In the genomic region with DNA sequence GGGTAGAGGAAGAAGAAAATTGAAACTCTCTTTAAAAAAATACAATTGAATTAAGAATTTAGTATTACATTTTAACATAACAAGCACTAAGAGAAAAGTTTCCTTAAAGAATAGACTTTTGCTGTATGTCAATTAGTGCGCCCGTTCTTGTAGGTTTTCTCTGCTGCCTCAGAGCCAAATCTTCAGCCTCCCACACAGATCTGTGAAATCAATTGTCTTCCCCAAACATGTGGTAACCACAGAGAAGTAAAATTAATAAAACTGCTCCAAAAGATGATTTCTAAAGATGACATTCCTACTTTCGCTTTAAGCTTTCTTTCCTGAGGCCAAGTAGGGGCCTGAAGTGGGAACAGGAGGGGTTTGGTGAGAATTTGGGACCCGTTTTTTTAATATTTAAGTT, we compare ENCODE assay signal across 15 cellular contexts.
DNase-seq lines count a peak whose midpoint lies in the region; ATAC-seq and TF ChIP-seq lines count a peak whose summit lies in the region.
"Had no signal": no experiment of that assay in that cellular context is flagged by ENCODE, and none has a peak within 500 bp of the region (broad histone marks: within the 10 kb centered on the region; RNA-seq: fewer than 3 reads in every experiment).

No MANE protein-coding gene starts in this region.

- TF ChIP-seq EP300 in esophagus muscularis mucosa (IDR thresholded peaks at IDR 0.05): no peak

- no peak overlapping the region for H3K9ac ChIP-seq in Karpas-422 (ENCODE audit: low read length)
- peak overlapping the region; percentile 49 for H3K9ac ChIP-seq in adipocyte (ENCODE audit: low read length)
- no peak overlapping the region for H3K9ac ChIP-seq in PC-3 (ENCODE audit: low read length)

- peak overlapping the region; percentile 20 to 27 for H3K4me3 Mint-ChIP-seq in activated T-cell treated with anti-CD3 and anti-CD28 coated beads, Interleukin-2, amount 50 U/mL, for 72 hours
- peak overlapping the region; percentile 36 for H3K4me3 Mint-ChIP-seq in stimulated activated effector memory CD8-positive, alpha-beta T cell treated with anti-CD3 and anti-CD28 coated beads, Interleukin-12 subunit alpha, Interleukin-12 subunit beta, amount 100 ng/mL, for 72 hours

- TF ChIP-seq CTCF in esophagus muscularis mucosa (IDR thresholded peaks at IDR 0.05): no peak
- no peak for TF ChIP-seq CTCF in PC-3 (conservative IDR thresholded peaks at IDR 0.05; ENCODE audit: low read depth, low read length)

- BruUV-seq in PC-3 (replicated peaks; lab: Mats Ljungman, UMichigan): no TSS peak

- H3K27ac Mint-ChIP-seq in activated T-cell treated with anti-CD3 and anti-CD28 coated beads, Interleukin-2, amount 50 U/mL, for 72 hours: no peak overlapping the region
- H3K27ac Mint-ChIP-seq in stimulated activated effector memory CD8-positive, alpha-beta T cell treated with anti-CD3 and anti-CD28 coated beads, Interleukin-12 subunit alpha, Interleukin-12 subunit beta, amount 100 ng/mL, for 72 hours: peak overlapping the region; percentile 52

- WGBS in esophagus muscularis mucosa: 58% methylated on average over 4 of the region's 4 CpGs

- no peaks in the 10 kb centered on the region for H3K27me3 Mint-ChIP-seq in activated T-cell treated with anti-CD3 and anti-CD28 coated beads, Interleukin-2, amount 50 U/mL, for 72 hours (ENCODE audit: low read depth)

- ATAC-seq in activated T-cell treated with anti-CD3 and anti-CD28 coated beads, Interleukin-2, amount 50 U/mL, for 72 hours (replicated peaks in 1 of 2): no peak
- no peak for ATAC-seq in stimulated activated effector memory CD8-positive, alpha-beta T cell treated with anti-CD3 and anti-CD28 coated beads, Interleukin-12 subunit alpha, Interleukin-12 subunit beta, amount 100 ng/mL, for 72 hours
- ATAC-seq in HG03097 (IDR thresholded peaks at IDR 0.05; ENCODE audit: low FRiP score, unreplicated experiment) (no peak), PC-3 (no peak)
- ATAC-seq: gastroesophageal sphincter had no signal

- H3K36me3 Mint-ChIP-seq in activated T-cell treated with anti-CD3 and anti-CD28 coated beads, Interleukin-2, amount 50 U/mL, for 72 hours (ENCODE audit: insufficient read depth in 2 of 2): peaks cover 3 to 16% of the 10 kb centered on the region in 2 donors
- H3K36me3 Mint-ChIP-seq in stimulated activated effector memory CD8-positive, alpha-beta T cell treated with anti-CD3 and anti-CD28 coated beads, Interleukin-12 subunit alpha, Interleukin-12 subunit beta, amount 100 ng/mL, for 72 hours: no peaks in the 10 kb centered on the region

- H3K4me1 ChIP-seq in Karpas-422 (ENCODE audit: low read length) (peaks cover 23% of the 10 kb centered on the region), adipocyte (ENCODE audit: control insufficient read depth, insufficient read depth, low read length) (no peaks in the 10 kb centered on the region), esophagus muscularis mucosa (peaks cover 0 to 7% (median 2%) of the 10 kb centered on the region in 4 donors), PC-3 (ENCODE audit: insufficient read depth, low read length) (peaks cover 4% of the 10 kb centered on the region)
- H3K4me1 ChIP-seq: gastroesophageal sphincter had no signal

- no peaks in the 10 kb centered on the region for H3K36me3 ChIP-seq in Karpas-422 (ENCODE audit: insufficient read depth, low read length)
- no peaks in the 10 kb centered on the region for H3K36me3 ChIP-seq in adipocyte (ENCODE audit: control insufficient read depth, insufficient read depth, low read length, severe bottlenecking)
- no peaks in the 10 kb centered on the region for H3K36me3 ChIP-seq in esophagus muscularis mucosa
- H3K36me3 ChIP-seq in PC-3 (ENCODE audit: low read depth, low read length): peaks cover 6% of the 10 kb centered on the region; the same call in 1 of the 2 replicates
- H3K36me3 ChIP-seq: cardiac muscle cell, gastroesophageal sphincter had no signal

- H3K27me3 ChIP-seq in Karpas-422 (ENCODE audit: low read length) (no peaks in the 10 kb centered on the region), adipocyte (replicated peaks; ENCODE audit: control insufficient read depth, insufficient read depth, low read length) (no peaks in the 10 kb centered on the region), esophagus muscularis mucosa (no peaks in the 10 kb centered on the region), PC-3 (ENCODE audit: low read length) (no peaks in the 10 kb centered on the region)
- H3K27me3 ChIP-seq: cardiac muscle cell, gastroesophageal sphincter had no signal

- H3K4me2 ChIP-seq in Karpas-422 (ENCODE audit: low read depth, low read length, poor library complexity, severe bottlenecking): no peak overlapping the region
- no peak overlapping the region for H3K4me2 ChIP-seq in PC-3 (ENCODE audit: low read length)

- H3K79me2 ChIP-seq in Karpas-422 (ENCODE audit: low read length) (no peaks in the 10 kb centered on the region), PC-3 (ENCODE audit: low read length) (no peaks in the 10 kb centered on the region)

- CTCF ChIA-PET in PC-3 (lab: Charles Lee): interaction anchor here (0.5 kb wide), 1 partner anchor 126 kb away, joined by 5 read pairs; no protein-coding TSS in a partner anchor

- no peaks in the 10 kb centered on the region; the same call in 1 of the 2 replicates for H3K9me2 ChIP-seq in Karpas-422 (replicated peaks; ENCODE audit: insufficient read depth, low read length)
- no peaks in the 10 kb centered on the region for H3K9me2 ChIP-seq in PC-3 (replicated peaks; ENCODE audit: low read length)

- H3K9me3 Mint-ChIP-seq in activated T-cell treated with anti-CD3 and anti-CD28 coated beads, Interleukin-2, amount 50 U/mL, for 72 hours: peaks cover 8 to 9% of the 10 kb centered on the region in 2 donors
- peaks cover 8% of the 10 kb centered on the region for H3K9me3 Mint-ChIP-seq in stimulated activated effector memory CD8-positive, alpha-beta T cell treated with anti-CD3 and anti-CD28 coated beads, Interleukin-12 subunit alpha, Interleukin-12 subunit beta, amount 100 ng/mL, for 72 hours

- TF ChIP-seq POLR2A in esophagus muscularis mucosa (IDR thresholded peaks at IDR 0.05; ENCODE audit: low read depth): no peak

- peaks cover 45% of the 10 kb centered on the region for H3K4me1 Mint-ChIP-seq in activated T-cell treated with anti-CD3 and anti-CD28 coated beads, Interleukin-2, amount 50 U/mL, for 72 hours (ENCODE audit: low read depth)
- H3K4me1 Mint-ChIP-seq in stimulated activated effector memory CD8-positive, alpha-beta T cell treated with anti-CD3 and anti-CD28 coated beads, Interleukin-12 subunit alpha, Interleukin-12 subunit beta, amount 100 ng/mL, for 72 hours: peaks cover 72% of the 10 kb centered on the region

- H3K27ac ChIP-seq in Karpas-422 (ENCODE audit: low read length): no peak overlapping the region
- H3K27ac ChIP-seq in esophagus muscularis mucosa (replicated peaks in 1 of 4): no peak overlapping the region
- no peak overlapping the region for H3K27ac ChIP-seq in PC-3 (ENCODE audit: low read length)
- H3K27ac ChIP-seq: cardiac muscle cell, gastroesophageal sphincter had no signal

- H3F3A ChIP-seq in PC-3 (ENCODE audit: low read length, unreplicated experiment): no peaks in the 10 kb centered on the region

- H4K20me1 ChIP-seq in Karpas-422 (ENCODE audit: insufficient read depth, low read depth, low read length) (no peaks in the 10 kb centered on the region), PC-3 (ENCODE audit: low read length) (no peaks in the 10 kb centered on the region)

- no peak overlapping the region for H3K4me3 ChIP-seq in Karpas-422 (ENCODE audit: low read length)
- H3K4me3 ChIP-seq in adipocyte (ENCODE audit: low read length): peak overlapping the region; percentile 70
- H3K4me3 ChIP-seq in esophagus muscularis mucosa: no peak overlapping the region
- H3K4me3 ChIP-seq in PC-3 (ENCODE audit: low read length): no peak overlapping the region
- H3K4me3 ChIP-seq: cardiac muscle cell, gastroesophageal sphincter had no signal

- intact Hi-C loops in esophagus muscularis mucosa (cut with DNase I): no loop called here
- intact Hi-C loops in PC-3 (cut with micrococcal nuclease): no loop called here

- H3K9me3 ChIP-seq in Karpas-422 (ENCODE audit: low read length): no peaks in the 10 kb centered on the region
- H3K9me3 ChIP-seq in adipocyte (ENCODE audit: control insufficient read depth, low read length): peaks cover 12% of the 10 kb centered on the region
- H3K9me3 ChIP-seq in esophagus muscularis mucosa: no peaks in the 10 kb centered on the region
- H3K9me3 ChIP-seq in PC-3 (ENCODE audit: low read length): peaks cover 11% of the 10 kb centered on the region
- H3K9me3 ChIP-seq: gastroesophageal sphincter had no signal

- DNase-seq in activated T-cell treated with anti-CD3 and anti-CD28 coated beads, Interleukin-2, amount 50 U/mL, for 72 hours: no peak
- no peak for DNase-seq in activated T-cell treated with anti-CD3 and anti-CD28 coated beads for 4 hours
- peak; percentile 31 for DNase-seq in Karpas-422
- DNase-seq in adipocyte (ENCODE audit: low read depth): no peak
- no peak for DNase-seq in stimulated activated effector memory CD8-positive, alpha-beta T cell treated with anti-CD3 and anti-CD28 coated beads, Interleukin-12 subunit alpha, Interleukin-12 subunit beta, amount 100 ng/mL, for 72 hours (ENCODE audit: low spot score in 2 of 2)
- DNase-seq in esophagus muscularis mucosa (ENCODE audit: extremely low spot score): no peak
- no peak for DNase-seq in PC-3
- DNase-seq: activated CD4-positive, CD25-positive, alpha-beta regulatory T cell treated with anti-CD3 and anti-CD28 coated beads, Interleukin-2, amount 50 U/mL, for 72 hours; activated gamma-delta T cell; mammary epithelial cell; NCI-H1417 treated with DMSO at 0.1 percent for 48 hours; small intestine had no signal

- POLR2A ChIA-PET in PC-3 (lab: Charles Lee; ENCODE audit: unreplicated experiment): no interaction called here

- H2AFZ ChIP-seq in Karpas-422 (ENCODE audit: low read length) (no peak overlapping the region), PC-3 (ENCODE audit: low read length) (no peak overlapping the region)
